17 cellular contexts compared by ENCODE assay signal in the genomic region with DNA sequence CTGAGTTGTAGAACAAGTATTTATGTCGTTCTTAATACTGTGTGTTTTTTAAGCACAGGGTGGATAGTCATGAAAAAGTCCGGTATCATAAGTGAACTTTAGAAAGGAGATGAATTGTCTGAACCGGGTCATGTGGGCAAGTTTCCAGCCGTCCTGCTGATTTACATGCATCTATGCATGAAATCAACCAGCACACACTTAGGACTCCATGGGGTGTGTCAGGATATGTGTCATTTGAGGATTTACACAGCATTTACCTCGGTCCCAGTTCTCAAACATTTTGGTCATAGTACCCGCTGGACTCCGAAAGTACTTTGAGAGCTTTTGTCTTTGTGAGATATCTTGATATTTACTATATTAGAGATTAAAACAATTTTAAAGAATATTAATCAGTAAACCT.
"Had no signal": no experiment of that assay in that cellular context is flagged by ENCODE, and none has a peak within 500 bp of the region (broad histone marks: within the 10 kb centered on the region; RNA-seq: fewer than 3 reads in every experiment).

No MANE protein-coding gene starts in this region.

- H3K36me3 ChIP-seq: adrenal gland, cardiac muscle cell, ovary, right lobe of liver, vagina had no signal

- H3K4me2 ChIP-seq: smooth muscle cell had no signal

- H3K4me1 ChIP-seq: adrenal gland, esophagus muscularis mucosa, left lung, right lobe of liver, tibial nerve, vagina had no signal

- H3K27ac ChIP-seq: adrenal gland, cardiac muscle cell, esophagus muscularis mucosa, left lung, ovary, right lobe of liver, tibial nerve, vagina had no signal

- DNase-seq: activated CD4-positive, alpha-beta T cell treated with anti-CD3 and anti-CD28 coated beads for 1 hour; activated CD4-positive, alpha-beta T cell treated with anti-CD3 and anti-CD28 coated beads, Interleukin-2, amount 50 U/mL, for 48 hours; activated T-cell treated with anti-CD3 and anti-CD28 coated beads, Interleukin-2, amount 50 U/mL, for 1 hour; adrenal gland; islet precursor cell; left lung; naive B cell; ovary; right lobe of liver; stimulated activated CD4-positive, alpha-beta T cell treated with anti-CD3 and anti-CD28 coated beads, Interleukin-4, amount 100 ng/mL, for 4 hours; stimulated activated CD8-positive, alpha-beta memory T cell treated with anti-CD3 and anti-CD28 coated beads, Interleukin-4, amount 100 ng/mL, for 48 hours; stimulated activated naive CD4-positive, alpha-beta T cell treated with Interleukin-2 at 50 U/mL for 16 hours had no signal

- H3K4me3 ChIP-seq: adrenal gland, cardiac muscle cell, esophagus muscularis mucosa, left lung, ovary, right lobe of liver, smooth muscle cell, tibial nerve, vagina had no signal

- H3K9me3 ChIP-seq: adrenal gland, esophagus muscularis mucosa, ovary, right lobe of liver, vagina had no signal

- ATAC-seq: left lung, right lobe of liver had no signal

- H3K27me3 ChIP-seq: adrenal gland, cardiac muscle cell, esophagus muscularis mucosa, left lung, ovary, right lobe of liver, tibial nerve, vagina had no signal
